In genomic region chr16:79049040-79049439, GRCh38 we compare ENCODE assay signal across 24 cellular contexts.
"Had no signal": no experiment of that assay in that cellular context is flagged by ENCODE, and none has a peak within 500 bp of the region (broad histone marks: within the 10 kb centered on the region; RNA-seq: fewer than 3 reads in every experiment).

No MANE protein-coding gene starts in this region.

- H3K4me1 ChIP-seq: SJCRH30 had no signal

- H3K4me3 ChIP-seq: cardiac muscle cell, K562, SJCRH30 had no signal

- H3K36me3 ChIP-seq: brain microvascular endothelial cell, cardiac muscle cell, SJCRH30 had no signal

- H3K27ac Mint-ChIP-seq: activated CD4-positive, alpha-beta memory T cell treated with anti-CD3 and anti-CD28 coated beads for 36 hours; activated CD4-positive, alpha-beta T cell treated with anti-CD3 and anti-CD28 coated beads, Interleukin-2, amount 10 ng/mL, durations not matched to agents 7 days and 5 days; activated naive CD4-positive, alpha-beta T cell treated with anti-CD3 and anti-CD28 coated beads, Interleukin-2, amount 10 ng/mL, durations not matched to agents 7 days and 5 days; activated naive CD8-positive, alpha-beta T cell treated with anti-CD3 and anti-CD28 coated beads for 36 hours; activated T-helper 17 cell treated with anti-CD3 and anti-CD28 coated beads, Interleukin-2, amount 50 U/mL, for 72 hours had no signal

- H3K9ac ChIP-seq: SK-N-SH had no signal

- H3K9me3 Mint-ChIP-seq: activated T-cell treated with anti-CD3 and anti-CD28 coated beads, Interleukin-2, amount 50 U/mL, for 4 hours; activated T-helper 17 cell treated with anti-CD3 and anti-CD28 coated beads, Interleukin-2, amount 50 U/mL, for 72 hours had no signal

- H3K4me3 Mint-ChIP-seq: activated CD4-positive, alpha-beta memory T cell treated with anti-CD3 and anti-CD28 coated beads for 36 hours; activated CD4-positive, alpha-beta T cell treated with anti-CD3 and anti-CD28 coated beads, Interleukin-2, amount 10 ng/mL, durations not matched to agents 7 days and 5 days; activated naive CD4-positive, alpha-beta T cell treated with anti-CD3 and anti-CD28 coated beads, Interleukin-2, amount 10 ng/mL, durations not matched to agents 7 days and 5 days; activated naive CD8-positive, alpha-beta T cell treated with anti-CD3 and anti-CD28 coated beads for 36 hours; activated T-cell treated with anti-CD3 and anti-CD28 coated beads, Interleukin-2, amount 50 U/mL, for 4 hours; activated T-helper 17 cell treated with anti-CD3 and anti-CD28 coated beads, Interleukin-2, amount 50 U/mL, for 72 hours had no signal

- FAIRE-seq: K562 had no signal

- H3K4me2 ChIP-seq: SK-N-SH had no signal

- H3K27ac ChIP-seq: brain microvascular endothelial cell, cardiac muscle cell, SJCRH30, VCaP had no signal

- ATAC-seq: activated T-cell treated with anti-CD3 and anti-CD28 coated beads, Interleukin-2, amount 50 U/mL, for 4 hours; activated T-helper 17 cell treated with anti-CD3 and anti-CD28 coated beads, Interleukin-2, amount 50 U/mL, for 72 hours; K562; Panc1; Right ventricle myocardium inferior had no signal

- H3K27me3 ChIP-seq: brain microvascular endothelial cell, cardiac muscle cell, SJCRH30 had no signal

- H3K36me3 Mint-ChIP-seq: activated CD4-positive, alpha-beta memory T cell treated with anti-CD3 and anti-CD28 coated beads for 36 hours; activated naive CD4-positive, alpha-beta T cell treated with anti-CD3 and anti-CD28 coated beads, Interleukin-2, amount 10 ng/mL, durations not matched to agents 7 days and 5 days had no signal

- DNase-seq: activated CD4-positive, alpha-beta memory T cell treated with anti-CD3 and anti-CD28 coated beads for 36 hours; activated CD4-positive, alpha-beta T cell treated with anti-CD3 and anti-CD28 coated beads, Interleukin-2, amount 10 ng/mL, durations not matched to agents 7 days and 5 days; activated CD4-positive, CD25-positive, alpha-beta regulatory T cell; activated gamma-delta T cell treated with Interleukin-2 at 50 U/mL for 16 hours; activated naive CD4-positive, alpha-beta T cell treated with anti-CD3 and anti-CD28 coated beads, Interleukin-2, amount 10 ng/mL, durations not matched to agents 7 days and 5 days; activated naive CD8-positive, alpha-beta T cell treated with anti-CD3 and anti-CD28 coated beads for 36 hours; activated T-cell treated with anti-CD3 and anti-CD28 coated beads, Interleukin-2, amount 50 U/mL, for 4 hours; brain microvascular endothelial cell; Kasumi-1; NCI-H1048; NCI-H1930; NCI-H2107; NCI-H526; OCI-M1; RPMI8226; SJCRH30; SK-N-SH; T-helper 1 cell had no signal

- H3K27me3 Mint-ChIP-seq: activated CD4-positive, alpha-beta memory T cell treated with anti-CD3 and anti-CD28 coated beads for 36 hours; activated CD4-positive, alpha-beta T cell treated with anti-CD3 and anti-CD28 coated beads, Interleukin-2, amount 10 ng/mL, durations not matched to agents 7 days and 5 days; activated naive CD4-positive, alpha-beta T cell treated with anti-CD3 and anti-CD28 coated beads, Interleukin-2, amount 10 ng/mL, durations not matched to agents 7 days and 5 days; activated naive CD8-positive, alpha-beta T cell treated with anti-CD3 and anti-CD28 coated beads for 36 hours; activated T-helper 17 cell treated with anti-CD3 and anti-CD28 coated beads, Interleukin-2, amount 50 U/mL, for 72 hours had no signal

- H3K9me3 ChIP-seq: SJCRH30, SK-N-SH had no signal

- H3K4me1 Mint-ChIP-seq: activated naive CD4-positive, alpha-beta T cell treated with anti-CD3 and anti-CD28 coated beads, Interleukin-2, amount 10 ng/mL, durations not matched to agents 7 days and 5 days; activated naive CD8-positive, alpha-beta T cell treated with anti-CD3 and anti-CD28 coated beads for 36 hours had no signal
